In genomic region chr5:178642351-178642909, GRCh38 we compare ENCODE assay signal across 13 cellular contexts. TPM values are rescaled to one million over a fixed set of nuclear protein-coding genes. Genes with fewer than 3 reads are reported as not detected.
DNase-seq lines count a peak whose midpoint lies in the region; TF ChIP-seq lines count a peak whose summit lies in the region.
"Had no signal": no experiment of that assay in that cellular context is flagged by ENCODE, and none has a peak within 500 bp of the region (broad histone marks: within the 10 kb centered on the region; RNA-seq: fewer than 3 reads in every experiment).

No MANE protein-coding gene starts in this region.

- peaks cover 45% of the 10 kb centered on the region for H3K4me1 ChIP-seq in ACC112 (ENCODE audit: control insufficient read depth, insufficient read depth, low read length, unreplicated experiment)
- H3K4me1 ChIP-seq in adipocyte (ENCODE audit: control insufficient read depth, insufficient read depth, low read length): peaks cover 18% of the 10 kb centered on the region
- H3K4me1 ChIP-seq: BLaER1, tibial nerve had no signal

- no peaks in the 10 kb centered on the region for H3K79me2 ChIP-seq in ACC112 (ENCODE audit: control insufficient read depth, insufficient read depth, low read length, unreplicated experiment)

- DNase-seq in HFF-Myc (ENCODE audit: extremely low read depth, low read depth) (peak; percentile 97), adipocyte (ENCODE audit: low read depth) (peak; percentile 84), fibroblast of villous mesenchyme (ENCODE audit: low read depth) (peak; percentile 60), HT-29 (ENCODE audit: low spot score) (no peak), H7 (no peak)
- DNase-seq in activated CD4-positive, alpha-beta T cell treated with anti-CD3 and anti-CD28 coated beads for 4 hours: no peak
- no peak for DNase-seq in stimulated activated CD4-positive, alpha-beta T cell treated with anti-CD3 and anti-CD28 coated beads, Interleukin-12 subunit alpha, Interleukin-12 subunit beta, amount 100 ng/mL, for 4 hours
- DNase-seq: activated gamma-delta T cell treated with Interleukin-2 at 50 U/mL for 16 hours; effector CD8-positive, alpha-beta T cell; kidney glomerular epithelial cell had no signal

- H3K4me3 ChIP-seq in ACC112 (ENCODE audit: low read depth, low read length) (peak overlapping the region; percentile 45; the same call in 1 of the 2 replicates), HFF-Myc (replicated peaks; ENCODE audit: low read depth, low read length) (no peak overlapping the region), adipocyte (ENCODE audit: low read length) (peak overlapping the region; percentile 3), fibroblast of villous mesenchyme (ENCODE audit: low read depth, low read length) (no peak overlapping the region), H7 (ENCODE audit: insufficient read depth, low read depth, low read length) (no peak overlapping the region)
- H3K4me3 ChIP-seq: BLaER1, tibial nerve had no signal

- no peak overlapping the region for H3K9ac ChIP-seq in adipocyte (ENCODE audit: low read length)
- H3K9ac ChIP-seq: BLaER1 had no signal

- H3K27ac ChIP-seq in ACC112 (ENCODE audit: low read depth, low read length): peak overlapping the region; percentile 96
- H3K27ac ChIP-seq: BLaER1, tibial nerve had no signal

- H3K27me3 ChIP-seq in ACC112 (ENCODE audit: insufficient read depth, low read length) (no peaks in the 10 kb centered on the region), adipocyte (replicated peaks; ENCODE audit: control insufficient read depth, insufficient read depth, low read length) (no peaks in the 10 kb centered on the region), H7 (ENCODE audit: control insufficient read depth, insufficient read depth, low read length) (no peaks in the 10 kb centered on the region)
- H3K27me3 ChIP-seq: tibial nerve had no signal

- H3K36me3 ChIP-seq in ACC112 (ENCODE audit: insufficient read depth, low read length) (no peaks in the 10 kb centered on the region; the same call in 1 of the 2 replicates), adipocyte (ENCODE audit: control insufficient read depth, insufficient read depth, low read length, severe bottlenecking) (no peaks in the 10 kb centered on the region), H7 (replicated peaks; ENCODE audit: control insufficient read depth, insufficient read depth, low read length) (no peaks in the 10 kb centered on the region)
- H3K36me3 ChIP-seq: BLaER1, tibial nerve had no signal

- no peak overlapping the region for H2AFZ ChIP-seq in ACC112 (ENCODE audit: low read length, unreplicated experiment)

- TF ChIP-seq CTCF in HFF-Myc (IDR thresholded peaks at IDR 0.05; ENCODE audit: low read depth, low read length, missing control alignments) (no peak), fibroblast of villous mesenchyme (IDR thresholded peaks at IDR 0.05; ENCODE audit: insufficient read depth, low read depth, low read length) (no peak)

- H3K9me3 ChIP-seq in adipocyte (ENCODE audit: control insufficient read depth, low read length): peaks cover 11% of the 10 kb centered on the region
- H3K9me3 ChIP-seq: tibial nerve had no signal

RNA-seq across cellular contexts. Expression of gene CLK4, which starts 15.6 kb away (rescaled TPM):
- 21.6 and 26.3 TPM in 2 replicates for total RNA-seq in fibroblast of villous mesenchyme
- total RNA-seq in HT-29 (2014; rRNA removed; shearing (Covaris generic)): 10.1 and 12.0 TPM in 2 replicates
- total RNA-seq in H7 (2014; rRNA removed; shearing (Covaris generic)): 6.1 and 11.2 TPM in 2 replicates

RNA-seq across cellular contexts. Expression of gene COL23A1, which starts 52.2 kb away (rescaled TPM):
- not detected in 2 replicates for total RNA-seq in fibroblast of villous mesenchyme
- not detected in 2 replicates for total RNA-seq in HT-29 (2014; rRNA removed; shearing (Covaris generic))
- total RNA-seq in H7 (2014; rRNA removed; shearing (Covaris generic)): 15.0 and 18.0 TPM in 2 replicates

Comparison
In these comparisons a context has a peak if more than half of its experiments do, and no peak if none do; other contexts are left out.
1. H3K4me3 ChIP-seq: peak in ACC112 (single experiment) and adipocyte (single experiment); none in HFF-Myc (single experiment), fibroblast of villous mesenchyme (single experiment) and H7 (single experiment).
2. DNase-seq: peak in HFF-Myc (single experiment), adipocyte (single experiment) and fibroblast of villous mesenchyme (single experiment); none in activated CD4-positive, alpha-beta T cell treated with anti-CD3 and anti-CD28 coated beads for 4 hours (0 of 2), stimulated activated CD4-positive, alpha-beta T cell treated with anti-CD3 and anti-CD28 coated beads, Interleukin-12 subunit alpha, Interleukin-12 subunit beta, amount 100 ng/mL, for 4 hours (single experiment), HT-29 (single experiment) and H7 (single experiment).
3. RNA of gene COL23A1, which starts 52.2 kb away (total RNA-seq): 15.0 to 18.0 TPM in H7; not detected in fibroblast of villous mesenchyme and not detected in HT-29; every median in the first group is over 10 times any median in the second.